Comparison of ENCODE assay signal across 10 cellular contexts in genomic region chr12:44286336-44286735, GRCh38.
DNase-seq lines count a peak whose midpoint lies in the region; ATAC-seq and TF ChIP-seq lines count a peak whose summit lies in the region.
"Had no signal": no experiment of that assay in that cellular context is flagged by ENCODE, and none has a peak within 500 bp of the region (broad histone marks: within the 10 kb centered on the region; RNA-seq: fewer than 3 reads in every experiment).

No MANE protein-coding gene starts in this region.

- peaks cover 20% of the 10 kb centered on the region for H3K4me1 Mint-ChIP-seq in activated CD8-positive, alpha-beta memory T cell treated with anti-CD3 and anti-CD28 coated beads, Interleukin-2, amount 10 ng/mL, durations not matched to agents 7 days and 5 days
- peaks cover 20% of the 10 kb centered on the region for H3K4me1 Mint-ChIP-seq in stimulated activated naive CD8-positive, alpha-beta T cell treated with anti-CD3 and anti-CD28 coated beads, Interleukin-15, Interleukin-2, amounts not matched to agents 100 ng/mL and 50 ng/mL, for 24 hours (ENCODE audit: low read depth)

- intact Hi-C loops in sciatic nerve (cut with DNase I) = no loop called here

- H3K4me1 ChIP-seq in adipocyte (ENCODE audit: control insufficient read depth, insufficient read depth, low read length) = no peaks in the 10 kb centered on the region

- peak; percentile 80 for ATAC-seq in activated CD8-positive, alpha-beta memory T cell treated with anti-CD3 and anti-CD28 coated beads, Interleukin-2, amount 10 ng/mL, durations not matched to agents 7 days and 5 days
- ATAC-seq in sciatic nerve = no peak

- DNase-seq in activated CD8-positive, alpha-beta memory T cell treated with anti-CD3 and anti-CD28 coated beads, Interleukin-2, amount 10 ng/mL, durations not matched to agents 7 days and 5 days = no peak
- no peak for DNase-seq in activated CD8-positive, alpha-beta memory T cell treated with anti-CD3 and anti-CD28 coated beads for 24 hours
- DNase-seq in HT1080 (ENCODE audit: low read depth) (peak; percentile 63), adipocyte (ENCODE audit: low read depth) (peak; percentile 6), GM13976 (ENCODE audit: low spot score) (no peak), sciatic nerve (ENCODE audit: low spot score) (no peak), H4 (ENCODE audit: low spot score) (no peak)
- DNase-seq: effector CD4-positive, alpha-beta T cell; SHP77 treated with DMSO at 0.1 percent for 48 hours had no signal

- TF ChIP-seq CTCF in GM13976 (IDR thresholded peaks at IDR 0.05; ENCODE audit: borderline replicate concordance, control extremely low read depth, extremely low read depth, insufficient read depth, missing control alignments) = no peak

- H3K9me3 Mint-ChIP-seq in activated CD8-positive, alpha-beta memory T cell treated with anti-CD3 and anti-CD28 coated beads, Interleukin-2, amount 10 ng/mL, durations not matched to agents 7 days and 5 days (ENCODE audit: low read depth) = no peaks in the 10 kb centered on the region
- peaks cover 7% of the 10 kb centered on the region for H3K9me3 Mint-ChIP-seq in stimulated activated naive CD8-positive, alpha-beta T cell treated with anti-CD3 and anti-CD28 coated beads, Interleukin-15, Interleukin-2, amounts not matched to agents 100 ng/mL and 50 ng/mL, for 24 hours

- no peak overlapping the region for H3K4me3 ChIP-seq in adipocyte (ENCODE audit: low read length)

- no peaks in the 10 kb centered on the region for H3K27me3 ChIP-seq in adipocyte (replicated peaks; ENCODE audit: control insufficient read depth, insufficient read depth, low read length)

- peaks cover 3% of the 10 kb centered on the region for H3K27me3 Mint-ChIP-seq in activated CD8-positive, alpha-beta memory T cell treated with anti-CD3 and anti-CD28 coated beads, Interleukin-2, amount 10 ng/mL, durations not matched to agents 7 days and 5 days
- H3K27me3 Mint-ChIP-seq in stimulated activated naive CD8-positive, alpha-beta T cell treated with anti-CD3 and anti-CD28 coated beads, Interleukin-15, Interleukin-2, amounts not matched to agents 100 ng/mL and 50 ng/mL, for 24 hours = no peaks in the 10 kb centered on the region

- no peaks in the 10 kb centered on the region for H3K36me3 ChIP-seq in adipocyte (ENCODE audit: control insufficient read depth, insufficient read depth, low read length, severe bottlenecking)

- H3K4me3 Mint-ChIP-seq in activated CD8-positive, alpha-beta memory T cell treated with anti-CD3 and anti-CD28 coated beads, Interleukin-2, amount 10 ng/mL, durations not matched to agents 7 days and 5 days = no peak overlapping the region
- no peak overlapping the region for H3K4me3 Mint-ChIP-seq in stimulated activated naive CD8-positive, alpha-beta T cell treated with anti-CD3 and anti-CD28 coated beads, Interleukin-15, Interleukin-2, amounts not matched to agents 100 ng/mL and 50 ng/mL, for 24 hours

- peak overlapping the region; percentile 18 for H3K27ac Mint-ChIP-seq in activated CD8-positive, alpha-beta memory T cell treated with anti-CD3 and anti-CD28 coated beads, Interleukin-2, amount 10 ng/mL, durations not matched to agents 7 days and 5 days
- peak overlapping the region; percentile 63 for H3K27ac Mint-ChIP-seq in stimulated activated naive CD8-positive, alpha-beta T cell treated with anti-CD3 and anti-CD28 coated beads, Interleukin-15, Interleukin-2, amounts not matched to agents 100 ng/mL and 50 ng/mL, for 24 hours

- CTCF ChIA-PET in activated CD8-positive, alpha-beta memory T cell treated with anti-CD3 and anti-CD28 coated beads, Interleukin-2, amount 10 ng/mL, durations not matched to agents 7 days and 5 days (lab: Charles Lee) = no interaction called here

- no peak overlapping the region for H3K9ac ChIP-seq in adipocyte (ENCODE audit: low read length)

- no peaks in the 10 kb centered on the region for H3K9me3 ChIP-seq in adipocyte (ENCODE audit: control insufficient read depth, low read length)

- no peaks in the 10 kb centered on the region for H3K36me3 Mint-ChIP-seq in activated CD8-positive, alpha-beta memory T cell treated with anti-CD3 and anti-CD28 coated beads, Interleukin-2, amount 10 ng/mL, durations not matched to agents 7 days and 5 days
- H3K36me3 Mint-ChIP-seq in stimulated activated naive CD8-positive, alpha-beta T cell treated with anti-CD3 and anti-CD28 coated beads, Interleukin-15, Interleukin-2, amounts not matched to agents 100 ng/mL and 50 ng/mL, for 24 hours (ENCODE audit: low read depth) = no peaks in the 10 kb centered on the region

- in situ Hi-C loops in GM13976 (cut with MboI; ENCODE audit: low sequenced_read_pairs, unreplicated experiment) = no loop called here

Comparison
In these comparisons a context has a peak if more than half of its experiments do, and no peak if none do; other contexts are left out.
1. DNase-seq: peak in HT1080 (single experiment) and adipocyte (single experiment); none in activated CD8-positive, alpha-beta memory T cell treated with anti-CD3 and anti-CD28 coated beads, Interleukin-2, amount 10 ng/mL, durations not matched to agents 7 days and 5 days (single experiment), activated CD8-positive, alpha-beta memory T cell treated with anti-CD3 and anti-CD28 coated beads for 24 hours (single experiment), GM13976 (single experiment), sciatic nerve (single experiment) and H4 (single experiment).